Comparison of ENCODE assay signal across 24 cellular contexts in the genomic region with DNA sequence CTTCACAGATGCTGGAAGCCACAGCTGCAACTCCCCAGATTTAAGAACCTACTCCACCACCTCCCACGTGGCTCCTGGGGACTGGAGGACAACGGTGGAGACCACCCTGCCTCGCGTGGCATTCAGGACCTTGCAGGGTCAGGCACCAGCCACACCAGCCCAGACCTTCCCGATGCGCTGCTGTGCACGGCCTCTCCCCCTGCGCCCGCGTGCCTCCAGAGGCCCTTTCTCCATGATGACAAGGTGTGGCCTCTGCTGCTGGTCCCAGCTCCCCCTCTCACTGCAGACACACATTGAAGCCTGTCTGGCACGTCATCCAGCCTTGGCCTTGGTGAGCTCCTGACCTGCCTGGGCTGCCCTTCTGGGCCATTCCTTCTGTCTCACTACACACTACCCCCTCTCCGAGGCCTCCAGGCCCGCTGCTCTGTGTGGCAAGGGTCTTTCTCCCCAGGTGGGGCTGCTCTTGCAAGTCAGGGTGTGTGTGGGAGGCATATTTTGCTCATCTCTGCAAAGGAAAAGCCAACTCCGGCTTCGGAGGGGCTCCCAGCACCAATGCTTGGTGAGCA.
A peak's percentile ranks its signal among the peaks of the same experiment; 100 is the strongest.
DNase-seq lines count a peak whose midpoint lies in the region; ATAC-seq, FAIRE-seq and TF ChIP-seq lines count a peak whose summit lies in the region.
"Had no signal": no experiment of that assay in that cellular context is flagged by ENCODE, and none has a peak within 500 bp of the region (broad histone marks: within the 10 kb centered on the region; RNA-seq: fewer than 3 reads in every experiment).

No MANE protein-coding gene starts in this region.

- H3K9me3 ChIP-seq in right lobe of liver (no peaks in the 10 kb centered on the region), psoas muscle (no peaks in the 10 kb centered on the region)
- H3K9me3 ChIP-seq: Peyer's patch had no signal

- DNase-seq in activated effector memory CD4-positive, alpha-beta T cell treated with anti-CD3 and anti-CD28 coated beads, Interleukin-2, amount 50 U/mL, for 16 hours, result peak; percentile 55
- DNase-seq in activated effector memory CD4-positive, alpha-beta T cell treated with Interleukin-2 at 50 U/mL for 16 hours, result no peak
- no peak for DNase-seq in bronchial epithelial cell (ENCODE audit: low read depth)
- peak in 2 of 3 donors; percentile 5 to 43 for DNase-seq in right lobe of liver
- DNase-seq in psoas muscle, result peak; percentile 8 to 32
- DNase-seq in retina, result no peak
- no peak for DNase-seq in activated CD8-positive, alpha-beta memory T cell treated with anti-CD3 and anti-CD28 coated beads, Interleukin-2, amount 50 U/mL, for 4 hours
- DNase-seq: 8988T, DMS53, GDM1, Karpas-422, MV-4-11, NCI-H1105 treated with DMSO at 0.1 percent for 48 hours, NCI-H2029 treated with DMSO at 0.1 percent for 48 hours, NCI-H2171, NCI-H345, NCI-H524, NCI-H82 had no signal

- no peak for TF ChIP-seq POLR2A in right lobe of liver (IDR thresholded peaks at IDR 0.05)

- intact Hi-C loops in right lobe of liver (cut with DNase I), result no loop called here
- intact Hi-C loops in psoas muscle (cut with DNase I), result no loop called here

- 50% methylated on average over 2 of the region's 15 CpGs for WGBS in right lobe of liver (ENCODE audit: insufficient coverage, low coverage, low lambda C conversion rate, missing lambda C conversion rate)
- 89 to 98% (median 94%) methylated on average over 15 of the region's 15 CpGs for WGBS in psoas muscle, 3 donors

- peaks cover 0 to 7% (median 0%) of the 10 kb centered on the region in 4 donors for H3K4me1 ChIP-seq in right lobe of liver
- no peaks in the 10 kb centered on the region for H3K4me1 ChIP-seq in psoas muscle
- H3K4me1 ChIP-seq: Peyer's patch had no signal

- ATAC-seq in right lobe of liver (no peak), psoas muscle (no peak), GM21619 (IDR thresholded peaks at IDR 0.05; ENCODE audit: unreplicated experiment) (no peak)
- ATAC-seq: HCT116 had no signal

- H3K4me3 ChIP-seq in bronchial epithelial cell (ENCODE audit: low read depth, low read length), result no peak overlapping the region
- no peak overlapping the region for H3K4me3 ChIP-seq in right lobe of liver
- no peak overlapping the region for H3K4me3 ChIP-seq in psoas muscle
- H3K4me3 ChIP-seq: Peyer's patch had no signal

- H3K27ac ChIP-seq in right lobe of liver (no peak overlapping the region), psoas muscle (no peak overlapping the region)
- H3K27ac ChIP-seq: Peyer's patch had no signal

- no peaks in the 10 kb centered on the region for H3K27me3 ChIP-seq in bronchial epithelial cell (ENCODE audit: control insufficient read depth, insufficient read depth, low read length)
- H3K27me3 ChIP-seq in right lobe of liver, result no peaks in the 10 kb centered on the region
- H3K27me3 ChIP-seq in psoas muscle (ENCODE audit: insufficient read depth in 3 of 3, low read length in 2 of 3), result no peaks in the 10 kb centered on the region
- H3K27me3 ChIP-seq: Peyer's patch had no signal

- H3K36me3 ChIP-seq in bronchial epithelial cell (ENCODE audit: control insufficient read depth, insufficient read depth, low read length) (peaks cover 1% of the 10 kb centered on the region), right lobe of liver (no peaks in the 10 kb centered on the region), psoas muscle (ENCODE audit: insufficient read depth in 1 of 2, low read depth in 1 of 2) (peaks cover 0 to 7% of the 10 kb centered on the region in 2 donors)

- FAIRE-seq in bronchial epithelial cell (lab: Jason Lieb, UNC), result peak; percentile 32
- FAIRE-seq: D721Med, GM18507, H1 had no signal

- TF ChIP-seq CTCF in bronchial epithelial cell (IDR thresholded peaks at IDR 0.05; ENCODE audit: insufficient read depth, low read length, severe bottlenecking) (no peak), right lobe of liver (IDR thresholded peaks at IDR 0.05) (no peak), psoas muscle (IDR thresholded peaks at IDR 0.05) (no peak)

Comparison
In these comparisons a context has a peak if more than half of its experiments do, and no peak if none do; other contexts are left out.
1. DNase-seq: peak in activated effector memory CD4-positive, alpha-beta T cell treated with anti-CD3 and anti-CD28 coated beads, Interleukin-2, amount 50 U/mL, for 16 hours (single experiment), right lobe of liver (2 of 3) and psoas muscle (2 of 2); none in activated effector memory CD4-positive, alpha-beta T cell treated with Interleukin-2 at 50 U/mL for 16 hours (single experiment), bronchial epithelial cell (single experiment), retina (single experiment) and activated CD8-positive, alpha-beta memory T cell treated with anti-CD3 and anti-CD28 coated beads, Interleukin-2, amount 50 U/mL, for 4 hours (single experiment).